In the genomic region with DNA sequence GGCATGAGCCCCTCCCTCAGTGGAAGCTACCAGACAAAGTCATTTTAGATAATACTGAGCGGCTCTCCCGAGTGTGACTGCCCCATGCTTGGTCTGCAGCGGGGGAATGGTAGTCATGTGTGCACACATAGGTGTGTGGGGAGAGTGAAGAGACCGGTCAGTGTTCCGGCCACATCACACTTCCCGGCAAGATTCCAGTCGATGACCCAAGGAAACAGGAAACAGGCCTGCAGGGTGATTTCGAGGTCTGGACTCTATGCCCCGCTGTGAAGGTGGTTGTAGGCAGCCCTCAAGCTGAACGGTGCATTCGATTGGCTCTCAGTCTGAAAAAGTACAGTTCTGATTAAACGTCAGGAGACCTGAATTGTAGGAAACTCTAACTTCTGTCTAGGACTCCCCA, we compare ENCODE assay signal across 16 cellular contexts.
"Had no signal": no experiment of that assay in that cellular context is flagged by ENCODE, and none has a peak within 500 bp of the region (broad histone marks: within the 10 kb centered on the region; RNA-seq: fewer than 3 reads in every experiment).

No MANE protein-coding gene starts in this region.

- H3K4me3 ChIP-seq: body of pancreas, gastrocnemius medialis, left ventricle myocardium inferior, mucosa of descending colon, pancreas, upper lobe of right lung had no signal

- DNase-seq: activated CD4-positive, alpha-beta T cell treated with anti-CD3 and anti-CD28 coated beads, Interleukin-2, amount 50 U/mL, for 4 hours; activated gamma-delta T cell; activated T-cell treated with anti-CD3 and anti-CD28 coated beads, Interleukin-2, amount 50 U/mL, for 72 hours; amniotic stem cell; body of pancreas; gastrocnemius medialis; head of caudate nucleus; left ventricle myocardium inferior; naive B cell; pancreas; small intestine; stimulated activated CD4-positive, alpha-beta T cell treated with anti-CD3 and anti-CD28 coated beads, Interleukin-4, amount 100 ng/mL, for 24 hours; T-helper 2 cell; upper lobe of right lung had no signal

- H3K36me3 ChIP-seq: gastrocnemius medialis, left ventricle myocardium inferior, pancreas, upper lobe of right lung had no signal

- H3K27me3 ChIP-seq: body of pancreas, gastrocnemius medialis, pancreas, upper lobe of right lung had no signal

- H3K9me3 ChIP-seq: gastrocnemius medialis, mucosa of descending colon, pancreas, upper lobe of right lung had no signal

- H3K27ac ChIP-seq: body of pancreas, gastrocnemius medialis, left ventricle myocardium inferior, pancreas, upper lobe of right lung had no signal

- ATAC-seq: activated T-cell treated with anti-CD3 and anti-CD28 coated beads, Interleukin-2, amount 50 U/mL, for 72 hours; body of pancreas; gastrocnemius medialis; pancreas; stimulated activated effector memory CD8-positive, alpha-beta T cell treated with anti-CD3 and anti-CD28 coated beads, Interleukin-12 subunit alpha, Interleukin-12 subunit beta, amount 100 ng/mL, for 72 hours; upper lobe of right lung had no signal
